11 cellular contexts compared by ENCODE assay signal in genomic region chr2:219059725-219060682, GRCh38. TPM values are rescaled to one million over a fixed set of nuclear protein-coding genes. Genes with fewer than 3 reads are reported as not detected.
DNase-seq lines count a peak whose midpoint lies in the region; ATAC-seq lines count a peak whose summit lies in the region.
"Had no signal": no experiment of that assay in that cellular context is flagged by ENCODE, and none has a peak within 500 bp of the region (broad histone marks: within the 10 kb centered on the region; RNA-seq: fewer than 3 reads in every experiment).

No MANE protein-coding gene starts in this region.

- peak overlapping the region; percentile 81 to 90 for H3K27ac ChIP-seq in mucosa of rectum (ENCODE audit: low read depth in 2 of 2, low read length in 2 of 2)

- peak overlapping the region; percentile 86 to 96 for H3K4me3 ChIP-seq in mucosa of rectum (ENCODE audit: low read length in 2 of 2)

- DNase-seq in stimulated activated CD4-positive, alpha-beta T cell treated with anti-CD3 and anti-CD28 coated beads, Interleukin-15, amount 100 ng/mL, for 24 hours = peak; percentile 28
- no peak for DNase-seq in stimulated activated CD4-positive, alpha-beta T cell treated with anti-CD3 and anti-CD28 coated beads, Interleukin-1b, Interleukin-23, amount 100 ng/mL, for 48 hours
- DNase-seq in activated naive CD8-positive, alpha-beta T cell treated with anti-CD3 and anti-CD28 coated beads, Interleukin-2, amount 10 ng/mL, durations not matched to agents 7 days and 5 days = no peak
- DNase-seq in NCI-H128 (lab: John Stamatoyannopoulos, UW; ENCODE audit: unreplicated experiment) = no peak
- DNase-seq: activated CD4-positive, alpha-beta T cell treated with anti-CD3 and anti-CD28 coated beads for 4 hours; erythroblast; NCI-H446 treated with DMSO at 0.1 percent for 48 hours had no signal

- peak overlapping the region; percentile 30 for H3K4me3 Mint-ChIP-seq in activated naive CD8-positive, alpha-beta T cell treated with anti-CD3 and anti-CD28 coated beads, Interleukin-2, amount 10 ng/mL, durations not matched to agents 7 days and 5 days

- no peak overlapping the region for H3K27ac Mint-ChIP-seq in activated naive CD8-positive, alpha-beta T cell treated with anti-CD3 and anti-CD28 coated beads, Interleukin-2, amount 10 ng/mL, durations not matched to agents 7 days and 5 days

- H3K27me3 ChIP-seq in mucosa of rectum (ENCODE audit: control insufficient read depth in 2 of 2, insufficient read depth in 2 of 2, low read length in 2 of 2) = peaks cover 14 to 16% of the 10 kb centered on the region in 2 donors

- peaks cover 17 to 20% of the 10 kb centered on the region in 2 donors for H3K4me1 ChIP-seq in mucosa of rectum (ENCODE audit: control insufficient read depth in 2 of 2, insufficient read depth in 2 of 2, low read length in 2 of 2)

- H3K4me1 Mint-ChIP-seq in activated naive CD8-positive, alpha-beta T cell treated with anti-CD3 and anti-CD28 coated beads, Interleukin-2, amount 10 ng/mL, durations not matched to agents 7 days and 5 days = peaks cover 14% of the 10 kb centered on the region

- peaks cover 82% of the 10 kb centered on the region for H3K27me3 Mint-ChIP-seq in activated naive CD8-positive, alpha-beta T cell treated with anti-CD3 and anti-CD28 coated beads, Interleukin-2, amount 10 ng/mL, durations not matched to agents 7 days and 5 days

- no peak for ATAC-seq in activated naive CD8-positive, alpha-beta T cell treated with anti-CD3 and anti-CD28 coated beads, Interleukin-2, amount 10 ng/mL, durations not matched to agents 7 days and 5 days (ENCODE audit: low read depth)
- ATAC-seq in GM19023 (IDR thresholded peaks at IDR 0.05; ENCODE audit: unreplicated experiment) (no peak), GM21390 (IDR thresholded peaks at IDR 0.05; ENCODE audit: unreplicated experiment) (no peak), GM21367 (IDR thresholded peaks at IDR 0.05; ENCODE audit: unreplicated experiment) (no peak)

- POLR2A ChIA-PET in activated naive CD8-positive, alpha-beta T cell treated with anti-CD3 and anti-CD28 coated beads, Interleukin-2, amount 10 ng/mL, durations not matched to agents 7 days and 5 days (lab: Charles Lee) = no interaction called here

- peak overlapping the region; percentile 85 to 98 for H3K9ac ChIP-seq in mucosa of rectum (ENCODE audit: low read depth in 1 of 2, low read length in 2 of 2)

- peaks cover 20 to 21% of the 10 kb centered on the region in 2 donors for H3K36me3 ChIP-seq in mucosa of rectum (ENCODE audit: control insufficient read depth in 2 of 2, insufficient read depth in 2 of 2, low read length in 2 of 2)

- no peaks in the 10 kb centered on the region for H3K9me3 Mint-ChIP-seq in activated naive CD8-positive, alpha-beta T cell treated with anti-CD3 and anti-CD28 coated beads, Interleukin-2, amount 10 ng/mL, durations not matched to agents 7 days and 5 days

- no peaks in the 10 kb centered on the region for H3K36me3 Mint-ChIP-seq in activated naive CD8-positive, alpha-beta T cell treated with anti-CD3 and anti-CD28 coated beads, Interleukin-2, amount 10 ng/mL, durations not matched to agents 7 days and 5 days

- H3K9me3 ChIP-seq in mucosa of rectum (ENCODE audit: control insufficient read depth in 2 of 2, low read length in 2 of 2) = no peaks in the 10 kb centered on the region

RNA-seq across cellular contexts. Expression of gene IHH, which starts 0.7 kb away (rescaled TPM):
- total RNA-seq in activated naive CD8-positive, alpha-beta T cell treated with anti-CD3 and anti-CD28 coated beads, Interleukin-2, amount 10 ng/mL, durations not matched to agents 7 days and 5 days = not detected

RNA-seq across cellular contexts. Expression of gene CFAP65, which starts 18.7 kb away (rescaled TPM):
- total RNA-seq in activated naive CD8-positive, alpha-beta T cell treated with anti-CD3 and anti-CD28 coated beads, Interleukin-2, amount 10 ng/mL, durations not matched to agents 7 days and 5 days = not detected
